ENCODE assay signal across 16 cellular contexts in the genomic region with DNA sequence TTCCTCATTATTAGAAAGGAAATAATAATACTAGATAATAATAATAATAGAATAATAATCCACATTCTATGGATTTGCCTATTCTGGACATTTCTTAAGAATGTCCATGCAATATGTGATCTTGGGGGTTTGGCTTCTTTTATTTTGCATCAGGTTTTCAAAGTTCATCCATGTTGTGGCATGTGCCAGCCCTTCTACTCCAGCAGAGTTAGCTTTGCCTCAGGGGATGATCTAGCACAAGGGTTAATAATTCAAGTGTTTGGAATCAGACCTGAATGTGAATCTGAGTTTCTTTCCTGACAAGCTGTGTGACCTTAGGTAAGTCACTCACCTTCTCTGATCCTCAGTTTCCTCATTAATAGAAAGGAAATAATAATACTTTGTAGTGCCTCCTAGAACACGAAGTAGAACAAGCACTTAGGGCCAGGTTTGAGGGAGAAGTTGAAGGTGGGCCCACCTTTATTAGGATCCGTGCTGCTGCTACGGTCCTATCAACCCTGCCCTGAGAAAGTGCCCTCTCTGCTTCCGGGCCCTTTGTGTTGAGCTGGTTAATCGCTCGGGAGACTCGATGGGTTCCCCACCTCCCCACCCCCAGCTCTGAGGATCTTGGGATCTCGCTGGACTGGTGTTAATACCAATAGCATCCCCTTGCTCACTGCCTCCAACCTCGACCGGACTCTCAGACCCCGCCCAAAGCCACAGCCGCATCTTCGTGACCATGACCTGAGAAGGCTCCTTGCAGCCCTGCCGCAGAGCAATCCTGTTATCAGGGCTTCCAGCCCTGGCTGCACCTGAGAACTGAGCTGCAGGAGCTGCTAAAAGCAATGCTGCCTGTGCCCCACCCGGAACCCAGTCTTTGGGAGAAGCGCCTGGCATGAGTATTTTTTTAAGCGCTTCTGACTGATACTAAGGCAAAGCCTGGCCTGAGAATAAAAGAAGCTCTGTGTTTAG. TPM values are rescaled to one million over a fixed set of nuclear protein-coding genes. Genes with fewer than 3 reads are reported as not detected.
DNase-seq lines count a peak whose midpoint lies in the region; ATAC-seq, FAIRE-seq and TF ChIP-seq lines count a peak whose summit lies in the region.
"Had no signal": no experiment of that assay in that cellular context is flagged by ENCODE, and none has a peak within 500 bp of the region (broad histone marks: within the 10 kb centered on the region; RNA-seq: fewer than 3 reads in every experiment).

No MANE protein-coding gene starts in this region.

- POLR2A ChIA-PET in K562 (lab: Yijun Ruan, JAX) = interaction anchor here (0.6 to 2.1 kb wide), 12 partner anchors 9 to 40 kb away, joined by 3 to 13 read pairs (median 4); no protein-coding TSS in a partner anchor

- no peaks in the 10 kb centered on the region for H3K36me3 ChIP-seq in K562 (ENCODE audit: control insufficient read depth, insufficient read depth, low read length)
- H3K36me3 ChIP-seq: BE2C, SJCRH30 had no signal

- no peak overlapping the region for H2AFZ ChIP-seq in K562 (ENCODE audit: low read depth, low read length)

- 0 out of 2 replicates have a peak overlapping the region, but pooled peaks have one; percentile 12 for H3K4me2 ChIP-seq in K562 (ENCODE audit: insufficient read depth, low read length)

- peak overlapping the region in 1 of 2 experiments; percentile 45; a peak in 1 of 4 replicates for H3K9ac ChIP-seq in K562 (ENCODE audit: insufficient read depth in 1 of 2, low read depth in 2 of 2, low read length in 2 of 2)

- peaks cover 50 to 53% of the 10 kb centered on the region in 2 experiments for H3K4me1 ChIP-seq in K562 (replicated peaks in 1 of 2; ENCODE audit: control insufficient read depth in 2 of 2, insufficient read depth in 2 of 2, low read length in 2 of 2)
- H3K4me1 ChIP-seq: BE2C had no signal

- intact Hi-C loops in left ventricle myocardium superior (cut with micrococcal nuclease) = no loop called here
- intact Hi-C loops in left cardiac atrium (cut with DNase I) = no loop called here
- intact Hi-C loops in K562 (cut with micrococcal nuclease) = no loop called here

- H3K27ac ChIP-seq in K562 (ENCODE audit: extremely low read depth, low read depth, low read length) = no peak overlapping the region
- H3K27ac ChIP-seq: SJCRH30 had no signal

- DNase-seq in left ventricle myocardium superior (peak; percentile 13), left cardiac atrium (no peak), HTR-8/SVneo (ENCODE audit: insufficient read length, low spot score) (no peak), K562 (ENCODE audit: extremely low read depth in 1 of 4, low spot score in 3 of 4) (peak; percentile 71 to 87 (median 76)), germinal center (ENCODE audit: low spot score) (no peak), HT-29 (ENCODE audit: low spot score) (no peak)
- DNase-seq: BE2C, COR-L47, Kasumi-1, NCI-H1417 treated with DMSO at 0.1 percent for 48 hours, NCI-H2081, NCI-H446, NCI-H748 treated with DMSO at 0.1 percent for 48 hours, SJCRH30 had no signal

- TF ChIP-seq CTCF in K562 (IDR thresholded peaks at IDR 0.05 in 2 of 3, conservative IDR thresholded peaks at IDR 0.05 in 1 of 3; ENCODE audit: insufficient read depth in 2 of 3, low read depth in 1 of 3, low read length in 3 of 3) = no peak

- H3K4me3 ChIP-seq in K562 = no peak overlapping the region
- H3K4me3 ChIP-seq: SJCRH30 had no signal

- no peaks in the 10 kb centered on the region for H3K9me3 ChIP-seq in K562 (replicated peaks; ENCODE audit: control insufficient read depth, insufficient read depth, low read depth, low read length)
- H3K9me3 ChIP-seq: BE2C, SJCRH30 had no signal

- FAIRE-seq in HTR-8/SVneo (lab: Jason Lieb, UNC) = peak; percentile 88
- peak; percentile 77 for FAIRE-seq in K562 (lab: Jason Lieb, UNC)
- FAIRE-seq: H54 had no signal

- H3K9me1 ChIP-seq in K562 (ENCODE audit: control insufficient read depth, insufficient read depth, low read length) = no peaks in the 10 kb centered on the region

- 0 out of 4 replicates have a peak, but pooled peaks of 1 of the 2 experiments have one; percentile 4 for TF ChIP-seq RAD21 in K562 (CRISPR knock-in tag; conservative IDR thresholded peaks at IDR 0.05 in 1 of 2, IDR thresholded peaks at IDR 0.05 in 1 of 2)

- TF ChIP-seq POLR2A in K562 (conservative IDR thresholded peaks at IDR 0.05) = no peak

- in situ Hi-C loops in K562 (cut with MboI) = no loop called here

- WGBS in K562 (ENCODE audit: insufficient coverage, low coverage, missing lambda C conversion rate) = 4% methylated on average over 17 of the region's 17 CpGs

- H3K27me3 ChIP-seq in K562 (ENCODE audit: control insufficient read depth in 2 of 2, insufficient read depth in 2 of 2, low read length in 2 of 2) = no peaks in the 10 kb centered on the region
- H3K27me3 ChIP-seq: BE2C had no signal

- ATAC-seq in left ventricle myocardium superior (no peak), left cardiac atrium (no peak), K562 (peak; percentile 73), HG02571 (IDR thresholded peaks at IDR 0.05; ENCODE audit: unreplicated experiment) (no peak)

- no TSS peak for BruUV-seq in K562 (replicated peaks; lab: Mats Ljungman, UMichigan)

- H4K20me1 ChIP-seq in K562 (replicated peaks; ENCODE audit: control insufficient read depth, insufficient read depth, low read length) = no peaks in the 10 kb centered on the region

- CTCF ChIA-PET in K562 (lab: Yijun Ruan, JAX; ENCODE audit: low intra/inter-chr PET ratio) = no interaction called here

- TF ChIP-seq EP300 in K562 (IDR thresholded peaks at IDR 0.05; ENCODE audit: low read length) = no peak; the same call in 1 of the 2 replicates

- no peaks in the 10 kb centered on the region for H3K79me2 ChIP-seq in K562 (ENCODE audit: control insufficient read depth, insufficient read depth, low read length)

TF ChIP-seq in K562, 482 proteins besides CTCF, POLR2A, EP300 and RAD21 (continues in another document):
- TF ChIP-seq KDM1A (IDR thresholded peaks at IDR 0.05) (peak; percentile 37 to 43; a peak in 2 of 4 replicates), ETV1 (tag; conservative IDR thresholded peaks at IDR 0.05; ENCODE audit: low read depth) (no peak), ILF3 (IDR thresholded peaks at IDR 0.05; ENCODE audit: borderline replicate concordance) (no peak), CBX2 (IDR thresholded peaks at IDR 0.05; ENCODE audit: insufficient read depth, low read length, poor library complexity, severe bottlenecking) (no peak), CREB1 (IDR thresholded peaks at IDR 0.05) (no peak), CREB1 (CRISPR knock-in tag; IDR thresholded peaks at IDR 0.05) (no peak), IFI16 (CRISPR knock-in tag; IDR thresholded peaks at IDR 0.05) (no peak), KLF16 (IDR thresholded peaks at IDR 0.05) (peak; percentile 45; the same call in 1 of the 2 replicates), RB1 (IDR thresholded peaks at IDR 0.05; ENCODE audit: low read depth) (0 out of 2 replicates have a peak, but pooled peaks have one; percentile 17), RBM15 (IDR thresholded peaks at IDR 0.05; ENCODE audit: insufficient read depth, low read length) (no peak), C11orf30 (IDR thresholded peaks at IDR 0.05; ENCODE audit: low read depth) (no peak), SAP30 (IDR thresholded peaks at IDR 0.05; ENCODE audit: borderline replicate concordance, insufficient read depth, low read depth, low read length, poor library complexity, severe bottlenecking) (no peak), PCBP1 (IDR thresholded peaks at IDR 0.05; ENCODE audit: low read depth, low read length, poor library complexity, severe bottlenecking) (no peak), FOS (IDR thresholded peaks at IDR 0.05; ENCODE audit: extremely low read depth, insufficient read length) (no peak), ARID1B (IDR thresholded peaks at IDR 0.05) (peak; percentile 76), NR4A1 (CRISPR knock-in tag; IDR thresholded peaks at IDR 0.05) (no peak), NR4A1 (tag; IDR thresholded peaks at IDR 0.05) (no peak), ZNF408 (CRISPR knock-in tag; IDR thresholded peaks at IDR 0.05; ENCODE audit: low read depth) (no peak), SOX6 (IDR thresholded peaks at IDR 0.05) (peak; percentile 28; the same call in 1 of the 2 replicates)

RNA-seq across cellular contexts. Expression of a gene that starts 26.9 kb away (rescaled TPM):
- total RNA-seq in left ventricle myocardium superior (89.3 TPM), left cardiac atrium (100 to 1,000 TPM in 1 of 2 donors, 10 to 100 TPM in 1; 78.6 to 101 TPM), K562 (2014; rRNA removed) (63.6 and 74.0 TPM in 2 replicates), K562 (2014; rRNA removed; fragmentation: Illumina TruSeq; extraction: Trizol) (10.9 and 12.3 TPM in 2 replicates), K562 (2015; rRNA removed; fragmentation: Illumina TruSeq; extraction: Trizol) (33.9 and 36.1 TPM in 2 replicates), K562 (2021) (82.4 and 83.4 TPM in 2 replicates)
- total RNA-seq in K562 (2011; cell fraction: chromatin; rRNA removed; ENCODE audit: low replicate concordance) = 13.6 and 33.0 TPM in 2 replicates
- 29.3 and 29.4 TPM in 2 replicates for total RNA-seq in K562 (2011; cell fraction: nucleolus; rRNA removed)
- total RNA-seq in K562 (2011; cell fraction: nucleoplasm; rRNA removed) = 21.9 and 24.7 TPM in 2 replicates
- polyA plus RNA-seq in K562 (2011; rRNA removed) (31.9 and 33.2 TPM in 2 replicates), K562 (2014; fragmentation: Illumina TruSeq; extraction: Trizol) (22.5 and 55.0 TPM in 2 replicates), K562 (2014; fragmentation: Nextera tagmentation; extraction: Ambion mirVana) (under 1 TPM; 0.28 to 0.39 TPM), K562 (2014; rRNA removed) (79.6 and 84.1 TPM in 2 replicates)
- 44.2 and 145 TPM in 2 replicates for polyA plus RNA-seq in K562 (2011; cell fraction: cytosol; rRNA removed)
- 29.1 and 66.0 TPM in 2 replicates for polyA plus RNA-seq in K562 (2011; cell fraction: nucleus; rRNA removed)
- polyA plus RNA-seq in K562 (2012) = 54.8 and 56.8 TPM in 2 replicates
- 7.0 and 14.2 TPM in 2 replicates for polyA minus RNA-seq in K562 (2011; rRNA and poly(A)+ RNA removed)
- polyA minus RNA-seq in K562 (2011; cell fraction: cytosol; rRNA and poly(A)+ RNA removed) = 35.7 and 38.9 TPM in 2 replicates
- polyA minus RNA-seq in K562 (2011; cell fraction: nucleus; rRNA and poly(A)+ RNA removed) = 8.0 and 10.9 TPM in 2 replicates
- 98.7 and 102 TPM in 2 replicates for total RNA-seq in HT-29 (2014; rRNA removed; shearing (Covaris generic))

Comparison
In these comparisons a context has a peak if more than half of its experiments do, and no peak if none do; other contexts are left out.
1. DNase-seq: peak in left ventricle myocardium superior (single experiment) and K562 (4 of 4); none in left cardiac atrium (single experiment), HTR-8/SVneo (single experiment), germinal center (single experiment) and HT-29 (single experiment).